Comparison of ENCODE assay signal across 2 cellular contexts in genomic region chr4:99885687-99886086, GRCh38.
TF ChIP-seq lines count a peak whose summit lies in the region.

No MANE protein-coding gene starts in this region.

TF ChIP-seq in A549, 52 proteins besides CTCF, POLR2A, EP300 and RAD21:
- no peak for TF ChIP-seq SREBF2 (IDR thresholded peaks at IDR 0.05)
- peak; percentile 89 for TF ChIP-seq MAFK (IDR thresholded peaks at IDR 0.05; ENCODE audit: partially characterized antibody)

TF ChIP-seq in H1, 55 proteins besides CTCF, POLR2A, EP300 and RAD21:
- TF ChIP-seq ATF3 (IDR thresholded peaks at IDR 0.05; ENCODE audit: insufficient read depth, low read depth, low read length) (no peak), MAFK (IDR thresholded peaks at IDR 0.05; ENCODE audit: low read depth, low read length) (peak; percentile 30; the same call in 1 of the 2 replicates)
